In genomic region chr12:111445311-111446043, GRCh38 we compare ENCODE assay signal across 8 cellular contexts. TPM values are rescaled to one million over a fixed set of nuclear protein-coding genes. Genes with fewer than 3 reads are reported as not detected.
A peak's percentile ranks its signal among the peaks of the same experiment; 100 is the strongest.
DNase-seq lines count a peak whose midpoint lies in the region; ATAC-seq and TF ChIP-seq lines count a peak whose summit lies in the region.

No MANE protein-coding gene starts in this region.

- peaks cover 0 to 3% of the 10 kb centered on the region in 2 donors for H3K27me3 Mint-ChIP-seq in CD8-positive, alpha-beta memory T cell
- H3K27me3 Mint-ChIP-seq in naive thymus-derived CD4-positive, alpha-beta T cell = no peaks in the 10 kb centered on the region

- intact Hi-C loops in naive thymus-derived CD4-positive, alpha-beta T cell (cut with micrococcal nuclease) = loop anchor here (1.0 to 2.0 kb wide), 4 partner anchors 10 to 40 kb away; partner anchors contain the start of gene SH2B3 (in 2 of the 2)

- peaks cover 69 to 82% (median 69%) of the 10 kb centered on the region in 3 donors for H3K4me1 Mint-ChIP-seq in CD8-positive, alpha-beta memory T cell
- H3K4me1 Mint-ChIP-seq in naive thymus-derived CD4-positive, alpha-beta T cell = peaks cover 33 to 91% (median 71%) of the 10 kb centered on the region in 7 donors

- peak overlapping the region; percentile 28 for H3K27ac ChIP-seq in CD8-positive, alpha-beta memory T cell (ENCODE audit: low read depth, low read length)
- H3K27ac ChIP-seq in brain microvascular endothelial cell = peak overlapping the region; percentile 8
- peak overlapping the region; percentile 77 for H3K27ac ChIP-seq in naive thymus-derived CD4-positive, alpha-beta T cell (ENCODE audit: low read depth, low read length)

- CTCF ChIA-PET in CD8-positive, alpha-beta memory T cell (lab: Charles Lee) = interaction anchor here (0.9 to 31.7 kb wide), 5 partner anchors 4 to 82 kb away, joined by 3 to 1032 read pairs (median 218); partner anchors contain the start of gene SH2B3
- CTCF ChIA-PET in naive thymus-derived CD4-positive, alpha-beta T cell (lab: Charles Lee) = interaction anchor here (0.6 to 11.6 kb wide), 7 partner anchors 10 to 45 kb away, joined by 3 to 462 read pairs (median 5); partner anchors contain the start of gene SH2B3

- in situ Hi-C loops in brain microvascular endothelial cell (cut with HindIII; ENCODE audit: low pct_ligation_motif_present, low sequenced_read_pairs) = no loop called here

- no peak for TF ChIP-seq CTCF in brain microvascular endothelial cell (IDR thresholded peaks at IDR 0.05; ENCODE audit: low read depth, low read length, missing control alignments)

- ATAC-seq in HG03039 (IDR thresholded peaks at IDR 0.05; ENCODE audit: unreplicated experiment) (peak; percentile 3), HG02623 (IDR thresholded peaks at IDR 0.05; ENCODE audit: unreplicated experiment) (no peak), GM21526 (IDR thresholded peaks at IDR 0.05; ENCODE audit: low FRiP score, unreplicated experiment) (no peak), GM21529 (IDR thresholded peaks at IDR 0.05; ENCODE audit: unreplicated experiment) (no peak)
- no peak for ATAC-seq in naive thymus-derived CD4-positive, alpha-beta T cell

- peak overlapping the region; percentile 88 to 98 (median 94) for H3K27ac Mint-ChIP-seq in CD8-positive, alpha-beta memory T cell
- H3K27ac Mint-ChIP-seq in naive thymus-derived CD4-positive, alpha-beta T cell = peak overlapping the region; percentile 83 to 99 (median 90)

- peaks cover 30% of the 10 kb centered on the region for H3K36me3 ChIP-seq in CD8-positive, alpha-beta memory T cell (ENCODE audit: insufficient read depth, low read length)
- H3K36me3 ChIP-seq in brain microvascular endothelial cell (replicated peaks) = peaks cover 66% of the 10 kb centered on the region
- peaks cover 0 to 69% (median 5%) of the 10 kb centered on the region in 3 experiments for H3K36me3 ChIP-seq in naive thymus-derived CD4-positive, alpha-beta T cell (ENCODE audit: control insufficient read depth in 2 of 3, insufficient read depth in 3 of 3, low read length in 3 of 3)

- no peak overlapping the region for H3K4me3 ChIP-seq in CD8-positive, alpha-beta memory T cell (ENCODE audit: low read length)
- H3K4me3 ChIP-seq in brain microvascular endothelial cell (ENCODE audit: low read depth, low read length) = no peak overlapping the region
- H3K4me3 ChIP-seq in naive thymus-derived CD4-positive, alpha-beta T cell (ENCODE audit: low read length) = peak overlapping the region; percentile 6

- DNase-seq in CD8-positive, alpha-beta memory T cell = no peak
- no peak for DNase-seq in brain microvascular endothelial cell
- DNase-seq in naive thymus-derived CD4-positive, alpha-beta T cell = peak in 1 of 9 donors; percentile 20
- no peak for DNase-seq in stimulated activated CD4-positive, alpha-beta T cell treated with anti-CD3 and anti-CD28 coated beads, Interleukin-12 subunit alpha, Interleukin-12 subunit beta, amount 100 ng/mL, for 4 hours

- no peaks in the 10 kb centered on the region for H3K9me3 Mint-ChIP-seq in CD8-positive, alpha-beta memory T cell
- peaks cover 0 to 2% (median 0%) of the 10 kb centered on the region in 11 donors for H3K9me3 Mint-ChIP-seq in naive thymus-derived CD4-positive, alpha-beta T cell

- H3K4me1 ChIP-seq in CD8-positive, alpha-beta memory T cell (ENCODE audit: insufficient read depth, low read length) = peaks cover 58% of the 10 kb centered on the region
- H3K4me1 ChIP-seq in naive thymus-derived CD4-positive, alpha-beta T cell (ENCODE audit: control insufficient read depth in 2 of 2, insufficient read depth in 2 of 2, low read length in 2 of 2) = peaks cover 34 to 55% of the 10 kb centered on the region in 2 donors

- no peaks in the 10 kb centered on the region for H3K27me3 ChIP-seq in CD8-positive, alpha-beta memory T cell (ENCODE audit: insufficient read depth, low read length, poor library complexity, severe bottlenecking)
- H3K27me3 ChIP-seq in brain microvascular endothelial cell (replicated peaks) = no peaks in the 10 kb centered on the region
- H3K27me3 ChIP-seq in naive thymus-derived CD4-positive, alpha-beta T cell (ENCODE audit: control insufficient read depth in 2 of 2, insufficient read depth in 2 of 2, low read length in 2 of 2) = no peaks in the 10 kb centered on the region

- peaks cover 0 to 55% (median 1%) of the 10 kb centered on the region in 3 donors for H3K36me3 Mint-ChIP-seq in CD8-positive, alpha-beta memory T cell
- H3K36me3 Mint-ChIP-seq in naive thymus-derived CD4-positive, alpha-beta T cell = peaks cover 1 to 47% (median 3%) of the 10 kb centered on the region in 5 donors

- H3K9me3 ChIP-seq in CD8-positive, alpha-beta memory T cell (ENCODE audit: low read length) = no peaks in the 10 kb centered on the region
- no peaks in the 10 kb centered on the region for H3K9me3 ChIP-seq in naive thymus-derived CD4-positive, alpha-beta T cell (ENCODE audit: control insufficient read depth in 2 of 3, low read length in 3 of 3)

- peak overlapping the region in 5 of 7 donors; percentile 69 to 89 (median 77) for H3K4me3 Mint-ChIP-seq in CD8-positive, alpha-beta memory T cell
- peak overlapping the region in 6 of 10 donors; percentile 46 to 77 (median 68) for H3K4me3 Mint-ChIP-seq in naive thymus-derived CD4-positive, alpha-beta T cell

- POLR2A ChIA-PET in CD8-positive, alpha-beta memory T cell (lab: Charles Lee) = interaction anchor here (0.9 to 3.5 kb wide), 7 partner anchors 10 to 240 kb away, joined by 3 to 41 read pairs (median 6); partner anchors contain the start of gene SH2B3
- POLR2A ChIA-PET in naive thymus-derived CD4-positive, alpha-beta T cell (lab: Charles Lee) = interaction anchor here (0.5 to 9.4 kb wide), 8 partner anchors 11 to 923 kb away, joined by 3 to 64 read pairs (median 8); partner anchors contain the start of gene SH2B3

RNA-seq across cellular contexts. Expression of gene SH2B3, which starts 39.8 kb away (rescaled TPM):
- 10 to 100 TPM; 46.8 to 48.9 TPM for total RNA-seq in CD8-positive, alpha-beta memory T cell
- polyA plus RNA-seq in CD8-positive, alpha-beta memory T cell = 11.1 TPM
- 10 to 100 TPM; 18.5 to 71.4 (median 29.8) TPM for total RNA-seq in naive thymus-derived CD4-positive, alpha-beta T cell
- polyA plus RNA-seq in naive thymus-derived CD4-positive, alpha-beta T cell = 1 to 10 TPM; 3.5 to 7.8 TPM

Comparison
In these comparisons a context has a peak if more than half of its experiments do, and no peak if none do; other contexts are left out.
1. H3K27ac ChIP-seq: peak in every context shown above with its lines; median percentile 77 in naive thymus-derived CD4-positive, alpha-beta T cell; 28 in CD8-positive, alpha-beta memory T cell; 8 in brain microvascular endothelial cell.